Comparison of ENCODE assay signal across 12 cellular contexts in genomic region chr9:128916204-128916603, GRCh38. TPM values are rescaled to one million over a fixed set of nuclear protein-coding genes. Genes with fewer than 3 reads are reported as not detected.
DNase-seq lines count a peak whose midpoint lies in the region; ATAC-seq and TF ChIP-seq lines count a peak whose summit lies in the region.
"Had no signal": no experiment of that assay in that cellular context is flagged by ENCODE, and none has a peak within 500 bp of the region (broad histone marks: within the 10 kb centered on the region; RNA-seq: fewer than 3 reads in every experiment).

No MANE protein-coding gene starts in this region.

- H3K27me3 Mint-ChIP-seq in natural killer cell (ENCODE audit: low read depth in 2 of 2): no peaks in the 10 kb centered on the region

- no peak for TF ChIP-seq EP300 in tibial nerve (IDR thresholded peaks at IDR 0.05)

- H3K4me3 Mint-ChIP-seq in natural killer cell: no peak overlapping the region

- no peaks in the 10 kb centered on the region for H3K36me3 Mint-ChIP-seq in natural killer cell

- no peak overlapping the region for H2AFZ ChIP-seq in Karpas-422 (ENCODE audit: low read length)

- no peak overlapping the region for H3K4me2 ChIP-seq in Karpas-422 (ENCODE audit: low read depth, low read length, poor library complexity, severe bottlenecking)

- H3K9ac ChIP-seq in muscle layer of colon (ENCODE audit: low read length) (no peak overlapping the region), Karpas-422 (ENCODE audit: low read length) (no peak overlapping the region)

- H3K4me1 ChIP-seq in Peyer's patch: peaks cover 0 to 55% (median 3%) of the 10 kb centered on the region in 4 donors
- peaks cover 57% of the 10 kb centered on the region for H3K4me1 ChIP-seq in muscle layer of colon (ENCODE audit: insufficient read depth, low read length)
- peaks cover 3 to 95% (median 63%) of the 10 kb centered on the region in 4 donors for H3K4me1 ChIP-seq in tibial nerve
- H3K4me1 ChIP-seq in Karpas-422 (ENCODE audit: low read length): peaks cover 5% of the 10 kb centered on the region; the same call in 1 of the 2 replicates

- H3K4me1 Mint-ChIP-seq in natural killer cell: peaks cover 15 to 49% of the 10 kb centered on the region in 2 donors

- DNase-seq in Peyer's patch: no peak
- DNase-seq in epithelial cell of esophagus (ENCODE audit: low read depth): peak; percentile 44
- no peak for DNase-seq in tibial nerve (ENCODE audit: low spot score in 2 of 2)
- no peak for DNase-seq in natural killer cell
- DNase-seq in putamen (ENCODE audit: low spot score): no peak
- DNase-seq in NCI-H187 treated with DMSO at 0.1 percent for 48 hours (lab: John Stamatoyannopoulos, UW): no peak
- no peak for DNase-seq in Karpas-422
- DNase-seq: activated CD8-positive, alpha-beta memory T cell treated with anti-CD3 and anti-CD28 coated beads for 24 hours; Calu3; NCI-H2227 treated with DMSO at 0.1 percent for 48 hours had no signal

- peak overlapping the region; percentile 51 to 72 (median 53) for H3K27ac ChIP-seq in Peyer's patch
- peak overlapping the region; percentile 88 for H3K27ac ChIP-seq in muscle layer of colon (ENCODE audit: low read depth, low read length)
- H3K27ac ChIP-seq in tibial nerve: peak overlapping the region; percentile 65 to 98 (median 78)
- H3K27ac ChIP-seq in Karpas-422 (ENCODE audit: low read length): no peak overlapping the region

- no peak for TF ChIP-seq CTCF in Peyer's patch (IDR thresholded peaks at IDR 0.05)
- no peak for TF ChIP-seq CTCF in epithelial cell of esophagus (IDR thresholded peaks at IDR 0.05; ENCODE audit: insufficient read depth, low read depth, low read length, missing control alignments)
- no peak for TF ChIP-seq CTCF in tibial nerve (IDR thresholded peaks at IDR 0.05)
- TF ChIP-seq CTCF in natural killer cell (IDR thresholded peaks at IDR 0.05): no peak

- ATAC-seq in natural killer cell: no peak
- ATAC-seq: K562 had no signal

- no peaks in the 10 kb centered on the region for H3K27me3 ChIP-seq in Peyer's patch
- no peaks in the 10 kb centered on the region for H3K27me3 ChIP-seq in muscle layer of colon (ENCODE audit: control insufficient read depth in 1 of 2, insufficient read depth in 2 of 2, low read length in 2 of 2)
- no peaks in the 10 kb centered on the region for H3K27me3 ChIP-seq in tibial nerve
- H3K27me3 ChIP-seq in Karpas-422 (ENCODE audit: low read length): no peaks in the 10 kb centered on the region

- no peak for TF ChIP-seq POLR2A in Peyer's patch (IDR thresholded peaks at IDR 0.05)
- no peak for TF ChIP-seq POLR2A in tibial nerve (IDR thresholded peaks at IDR 0.05)

- no peaks in the 10 kb centered on the region for H3K9me2 ChIP-seq in Karpas-422 (replicated peaks; ENCODE audit: insufficient read depth, low read length)

- WGBS in tibial nerve, 2 donors: 73 to 80% methylated on average over 14 to 17 of the region's 18 CpGs

- H3K36me3 ChIP-seq in Peyer's patch (peaks cover 0 to 16% (median 0%) of the 10 kb centered on the region in 3 donors), muscle layer of colon (ENCODE audit: insufficient read depth, low read length) (peaks cover 18% of the 10 kb centered on the region), tibial nerve (peaks cover 0 to 28% (median 0%) of the 10 kb centered on the region in 3 donors), Karpas-422 (ENCODE audit: insufficient read depth, low read length) (no peaks in the 10 kb centered on the region; the same call in 1 of the 2 replicates)

- H3K9me3 Mint-ChIP-seq in natural killer cell: no peaks in the 10 kb centered on the region

- H3K9me3 ChIP-seq in Peyer's patch (no peaks in the 10 kb centered on the region), muscle layer of colon (ENCODE audit: low read length) (no peaks in the 10 kb centered on the region), tibial nerve (no peaks in the 10 kb centered on the region), Karpas-422 (ENCODE audit: low read length) (no peaks in the 10 kb centered on the region)

- H3K4me3 ChIP-seq in Peyer's patch (peak overlapping the region in 1 of 4 donors; percentile 15), epithelial cell of esophagus (ENCODE audit: low read length) (no peak overlapping the region), muscle layer of colon (ENCODE audit: low read depth in 1 of 2, low read length in 2 of 2) (no peak overlapping the region), tibial nerve (peak overlapping the region in 1 of 4 donors; percentile 0), Karpas-422 (ENCODE audit: low read length) (no peak overlapping the region)
- H3K4me3 ChIP-seq: K562 had no signal

- H3K79me2 ChIP-seq in Karpas-422 (ENCODE audit: low read length): peaks cover 3% of the 10 kb centered on the region; the same call in 1 of the 2 replicates

- intact Hi-C loops in natural killer cell (cut with micrococcal nuclease): no loop called here

- peak overlapping the region in 1 of 2 donors; percentile 58 for H3K27ac Mint-ChIP-seq in natural killer cell

- 0 out of 2 replicates have a peak, but pooled peaks cover 5% of the 10 kb centered on the region for H4K20me1 ChIP-seq in Karpas-422 (ENCODE audit: insufficient read depth, low read depth, low read length)

RNA-seq across cellular contexts. Expression of gene PHYHD1, which starts 4.6 kb away (rescaled TPM):
- total RNA-seq in Peyer's patch (10 to 100 TPM in 1 of 4 donors, 1 to 10 TPM in 2, not detected in 1; 4.4 to 23.9 (median 7.5) TPM), tibial nerve (10 to 100 TPM; 37.8 to 55.3 (median 45.8) TPM), natural killer cell (1 to 10 TPM; 5.4 to 6.0 (median 5.4) TPM)
- not detected in 2 replicates for total RNA-seq in Karpas-422 (2014; rRNA removed; shearing (Covaris generic); ENCODE audit: low replicate concordance)
- total RNA-seq: Calu3 had no signal

RNA-seq across cellular contexts. Expression of gene DOLK, which starts 31.2 kb away (rescaled TPM):
- total RNA-seq in Peyer's patch: 10 to 100 TPM in 2 of 4 donors, 1 to 10 TPM in 2; 4.1 to 12.3 (median 10.6) TPM
- 10 to 100 TPM in 3 of 4 donors, 1 to 10 TPM in 1; 9.4 to 13.1 (median 12.3) TPM for total RNA-seq in tibial nerve
- total RNA-seq in natural killer cell: 1 to 10 TPM; 4.8 to 8.9 (median 6.7) TPM
- total RNA-seq in Karpas-422 (2014; rRNA removed; shearing (Covaris generic); ENCODE audit: low replicate concordance): 6.1 and 10.7 TPM in 2 replicates

RNA-seq across cellular contexts. Expression of gene NUP188, which starts 31.3 kb away (rescaled TPM):
- total RNA-seq in Peyer's patch: 100 to 1,000 TPM in 1 of 4 donors, 10 to 100 TPM in 3; 28.2 to 101 (median 47.9) TPM
- total RNA-seq in tibial nerve: 10 to 100 TPM; 22.9 to 76.5 (median 43.5) TPM
- total RNA-seq in natural killer cell: 10 to 100 TPM; 53.9 to 66.4 (median 58.3) TPM
- 32.1 and 49.0 TPM in 2 replicates for total RNA-seq in Karpas-422 (2014; rRNA removed; shearing (Covaris generic); ENCODE audit: low replicate concordance)

RNA-seq across cellular contexts. Expression of gene LRRC8A, which starts 34.3 kb away (rescaled TPM):
- total RNA-seq in Peyer's patch: 10 to 100 TPM; 20.0 to 39.2 (median 27.0) TPM
- 10 to 100 TPM; 65.1 to 94.7 (median 81.1) TPM for total RNA-seq in tibial nerve
- 10 to 100 TPM; 60.0 to 82.9 (median 67.9) TPM for total RNA-seq in natural killer cell
- total RNA-seq in Karpas-422 (2014; rRNA removed; shearing (Covaris generic); ENCODE audit: low replicate concordance): 6.3 and 7.8 TPM in 2 replicates

RNA-seq across cellular contexts. Expression of gene KYAT1, which starts 34.5 kb away (rescaled TPM):
- total RNA-seq in Peyer's patch: 10 to 100 TPM in 1 of 4 donors, 1 to 10 TPM in 3; 4.6 to 14.9 (median 8.7) TPM
- total RNA-seq in tibial nerve: 1 to 10 TPM; 7.4 to 9.0 (median 8.6) TPM
- 10 to 100 TPM in 1 of 3 donors, 1 to 10 TPM in 2; 8.9 to 11.3 (median 9.1) TPM for total RNA-seq in natural killer cell
- 26.8 and 31.3 TPM in 2 replicates for total RNA-seq in Karpas-422 (2014; rRNA removed; shearing (Covaris generic); ENCODE audit: low replicate concordance)
